9 cellular contexts compared by ENCODE assay signal in the genomic region with DNA sequence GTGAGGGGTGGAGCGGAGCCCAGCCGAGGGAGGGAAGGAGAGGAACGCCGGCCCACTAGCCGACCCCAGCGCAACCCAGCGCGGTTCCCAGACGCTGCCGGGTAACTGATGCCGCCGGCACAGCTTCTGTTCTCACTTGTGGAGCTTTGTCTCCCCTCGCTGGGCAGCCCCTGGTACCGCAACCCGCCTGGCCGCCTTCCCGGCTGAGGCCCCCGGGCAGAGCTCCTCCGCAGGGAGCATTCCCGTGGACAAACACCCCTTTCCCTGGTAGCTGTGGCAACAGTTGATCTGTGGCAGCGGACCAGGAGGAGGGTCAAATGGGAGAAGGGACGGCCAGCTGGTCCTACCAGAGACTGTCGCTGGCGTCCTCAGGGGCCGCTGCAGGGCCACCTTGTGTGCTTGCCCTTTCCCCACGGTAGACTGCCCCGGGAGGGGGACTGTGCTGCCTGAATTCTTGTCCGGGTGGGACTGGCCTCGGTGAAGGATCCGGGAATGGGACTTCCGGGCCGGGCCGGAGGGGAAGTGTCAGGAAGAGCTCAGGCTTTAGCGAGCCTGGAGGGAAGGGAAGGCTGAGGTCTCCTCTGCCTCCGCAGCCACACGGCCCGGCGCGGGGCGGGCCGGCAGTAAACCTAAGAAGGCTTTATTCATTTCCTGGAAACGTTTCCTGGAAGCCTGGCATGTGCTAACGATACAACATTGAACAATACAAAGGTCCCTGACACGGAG.
DNase-seq lines count a peak whose midpoint lies in the region; ATAC-seq and TF ChIP-seq lines count a peak whose summit lies in the region.
"Had no signal": no experiment of that assay in that cellular context is flagged by ENCODE, and none has a peak within 500 bp of the region (broad histone marks: within the 10 kb centered on the region; RNA-seq: fewer than 3 reads in every experiment).

No MANE protein-coding gene starts in this region.

- H3K36me3 ChIP-seq in GM23338 (ENCODE audit: insufficient read depth): no peaks in the 10 kb centered on the region
- H3K36me3 ChIP-seq in RWPE2 (ENCODE audit: low read depth): no peaks in the 10 kb centered on the region
- no peaks in the 10 kb centered on the region for H3K36me3 ChIP-seq in esophagus muscularis mucosa
- H3K36me3 ChIP-seq in aorta (ENCODE audit: control insufficient read depth in 1 of 2, insufficient read depth in 2 of 2, low read length in 1 of 2): no peaks in the 10 kb centered on the region

- no peaks in the 10 kb centered on the region for H3K79me2 ChIP-seq in GM23338 (replicated peaks; ENCODE audit: insufficient read depth)

- TF ChIP-seq CTCF in AG04450 (IDR thresholded peaks at IDR 0.05; ENCODE audit: low read depth, low read length) (peak; percentile 79), GM23338 (conservative IDR thresholded peaks at IDR 0.05; ENCODE audit: low read depth in 2 of 2) (peak; percentile 67 to 81), RWPE2 (IDR thresholded peaks at IDR 0.05; ENCODE audit: poor library complexity, severe bottlenecking) (peak; percentile 68), esophagus muscularis mucosa (IDR thresholded peaks at IDR 0.05) (peak; percentile 40 to 62 (median 47)), natural killer cell (IDR thresholded peaks at IDR 0.05) (no peak)

- H3F3A ChIP-seq in GM23338 (replicated peaks; ENCODE audit: low read depth): 0 out of 2 replicates have a peak, but pooled peaks cover 4% of the 10 kb centered on the region

- CTCF ChIA-PET in AG04450 (lab: Charles Lee): interaction anchor here (0.6 to 2.1 kb wide), 28 partner anchors 10 to 1376 kb away, joined by 3 to 30 read pairs (median 3); no protein-coding TSS in a partner anchor

- peak; percentile 44 for DNase-seq in AG04450 (ENCODE audit: low read depth, low spot score)
- DNase-seq in GM23338 (ENCODE audit: low spot score): peak; percentile 94
- DNase-seq in RWPE2 (ENCODE audit: low spot score): no peak
- DNase-seq in esophagus muscularis mucosa (ENCODE audit: extremely low spot score): peak; percentile 93
- peak; percentile 21 for DNase-seq in mucosa of gallbladder (ENCODE audit: low spot score)
- peak; percentile 69 to 89 for DNase-seq in aorta
- DNase-seq in natural killer cell: no peak

- peak overlapping the region; percentile 31 for H3K27ac ChIP-seq in AG04450 (ENCODE audit: low read depth, low read length)
- no peak overlapping the region for H3K27ac ChIP-seq in GM23338 (ENCODE audit: low read depth)
- no peak overlapping the region for H3K27ac ChIP-seq in RWPE2 (ENCODE audit: poor library complexity, severe bottlenecking)
- peak overlapping the region in 3 of 4 donors; percentile 1 to 61 (median 39) for H3K27ac ChIP-seq in esophagus muscularis mucosa (replicated peaks in 1 of 4)
- H3K27ac ChIP-seq in aorta (ENCODE audit: low read depth in 1 of 2, low read length in 2 of 2): no peak overlapping the region

- intact Hi-C loops in esophagus muscularis mucosa (cut with DNase I): no loop called here
- intact Hi-C loops in aorta (cut with DNase I): no loop called here
- intact Hi-C loops in natural killer cell (cut with micrococcal nuclease): no loop called here

- H3K4me2 ChIP-seq in GM23338: peak overlapping the region; percentile 90

- H2AFZ ChIP-seq in GM23338: peak overlapping the region; percentile 97

- H3K27me3 Mint-ChIP-seq in GM23338 (ENCODE audit: insufficient read depth, low read depth, poor library complexity) (peaks cover 18% of the 10 kb centered on the region), natural killer cell (ENCODE audit: low read depth in 2 of 2) (peaks cover 15 to 33% of the 10 kb centered on the region in 2 donors)

- 3% methylated on average over 22 of the region's 44 CpGs for WGBS in esophagus muscularis mucosa
- WGBS in aorta, 2 donors: 2% methylated on average over 34 to 44 of the region's 44 CpGs

- H3K9me3 ChIP-seq in AG04450 (ENCODE audit: control insufficient read depth, insufficient read depth, low read length) (peaks cover 5% of the 10 kb centered on the region; the same call in 1 of the 2 replicates), RWPE2 (ENCODE audit: severe bottlenecking) (no peaks in the 10 kb centered on the region), esophagus muscularis mucosa (no peaks in the 10 kb centered on the region), aorta (ENCODE audit: control insufficient read depth, low read length) (no peaks in the 10 kb centered on the region)

- H3K9me3 Mint-ChIP-seq in GM23338 (no peaks in the 10 kb centered on the region), natural killer cell (no peaks in the 10 kb centered on the region)
- H3K9me3 Mint-ChIP-seq: dendritic cell treated with granulocyte-macrophage colony-stimulating factor and Interleukin-4, amounts not matched to agents 40 ng/mL and 50 ng/mL, for 4 days had no signal

- no peak for TF ChIP-seq POLR2A in esophagus muscularis mucosa (IDR thresholded peaks at IDR 0.05; ENCODE audit: low read depth)

- ATAC-seq in GM23338 (peak; percentile 92), RWPE2 (ENCODE audit: low read depth) (peak; percentile 82), aorta (ENCODE audit: low FRiP score) (peak; percentile 70), HG02610 (IDR thresholded peaks at IDR 0.05; ENCODE audit: unreplicated experiment) (no peak), natural killer cell (no peak)

- POLR2A ChIA-PET in AG04450 (lab: Yijun Ruan, JAX): interaction anchor here (0.7 kb wide), 1 partner anchor 917 kb away, joined by 3 read pairs; no protein-coding TSS in a partner anchor

- H3K4me3 ChIP-seq in AG04450 (ENCODE audit: low read depth, low read length): peak overlapping the region; percentile 67
- peak overlapping the region; percentile 77 for H3K4me3 ChIP-seq in GM23338
- H3K4me3 ChIP-seq in RWPE2 (ENCODE audit: severe bottlenecking): peak overlapping the region; percentile 16
- peak overlapping the region; percentile 51 to 67 (median 62) for H3K4me3 ChIP-seq in esophagus muscularis mucosa
- peak overlapping the region; percentile 5 to 18 for H3K4me3 ChIP-seq in aorta (ENCODE audit: low read length in 2 of 2)

- peaks cover 10% of the 10 kb centered on the region for H3K4me1 ChIP-seq in GM23338 (ENCODE audit: insufficient read depth)
- no peaks in the 10 kb centered on the region for H3K4me1 ChIP-seq in RWPE2 (ENCODE audit: insufficient read depth, poor library complexity, severe bottlenecking)
- peaks cover 0 to 17% (median 15%) of the 10 kb centered on the region in 4 donors for H3K4me1 ChIP-seq in esophagus muscularis mucosa
- no peaks in the 10 kb centered on the region for H3K4me1 ChIP-seq in aorta (ENCODE audit: control insufficient read depth in 1 of 2, insufficient read depth in 2 of 2, low read length in 2 of 2)

- H3K36me3 Mint-ChIP-seq in GM23338 (ENCODE audit: low read depth) (no peaks in the 10 kb centered on the region), natural killer cell (no peaks in the 10 kb centered on the region)

- H3K9me2 ChIP-seq in GM23338 (ENCODE audit: insufficient read depth): no peaks in the 10 kb centered on the region

- no peaks in the 10 kb centered on the region for H4K20me1 ChIP-seq in GM23338 (replicated peaks; ENCODE audit: insufficient read depth)

- peak overlapping the region; percentile 75 for H3K4me3 Mint-ChIP-seq in GM23338
- H3K4me3 Mint-ChIP-seq in natural killer cell: no peak overlapping the region
- H3K4me3 Mint-ChIP-seq: dendritic cell treated with granulocyte-macrophage colony-stimulating factor and Interleukin-4, amounts not matched to agents 40 ng/mL and 50 ng/mL, for 4 days had no signal

- H3K27me3 ChIP-seq in AG04450 (ENCODE audit: control insufficient read depth, insufficient read depth, low read length): peaks cover 3% of the 10 kb centered on the region
- H3K27me3 ChIP-seq in GM23338 (ENCODE audit: insufficient read depth): no peaks in the 10 kb centered on the region
- H3K27me3 ChIP-seq in RWPE2 (ENCODE audit: insufficient read depth, poor library complexity, severe bottlenecking): no peaks in the 10 kb centered on the region
- H3K27me3 ChIP-seq in esophagus muscularis mucosa: peaks cover 0 to 53% (median 4%) of the 10 kb centered on the region in 4 donors
- no peaks in the 10 kb centered on the region for H3K27me3 ChIP-seq in aorta (ENCODE audit: control insufficient read depth in 1 of 2, insufficient read depth in 2 of 2, low read length in 1 of 2)

- TF ChIP-seq EP300 in esophagus muscularis mucosa (IDR thresholded peaks at IDR 0.05): no peak

- H3K4me1 Mint-ChIP-seq in GM23338 (peaks cover 18% of the 10 kb centered on the region), natural killer cell (peaks cover 0 to 4% of the 10 kb centered on the region in 2 donors)

- H3K27ac Mint-ChIP-seq in GM23338: no peak overlapping the region
- H3K27ac Mint-ChIP-seq in natural killer cell: no peak overlapping the region
- H3K27ac Mint-ChIP-seq: dendritic cell treated with granulocyte-macrophage colony-stimulating factor and Interleukin-4, amounts not matched to agents 40 ng/mL and 50 ng/mL, for 4 days had no signal

TF ChIP-seq in GM23338, 12 proteins besides CTCF, POLR2A, EP300 and RAD21 (continues in another document):
- TF ChIP-seq JUNB (IDR thresholded peaks at IDR 0.05; ENCODE audit: unreplicated experiment): no peak

Comparison
In these comparisons a context has a peak if more than half of its experiments do, and no peak if none do; other contexts are left out.
1. DNase-seq: peak in AG04450 (single experiment), GM23338 (single experiment), esophagus muscularis mucosa (single experiment), mucosa of gallbladder (single experiment) and aorta (2 of 2); none in RWPE2 (single experiment) and natural killer cell (single experiment).
2. H3K27ac ChIP-seq: peak in AG04450 (single experiment) and esophagus muscularis mucosa (3 of 4); none in GM23338 (single experiment), RWPE2 (single experiment) and aorta (0 of 2).
3. H3K4me3 ChIP-seq: peak in every context shown above with its lines; median percentile 77 in GM23338; 67 in AG04450; 62 in esophagus muscularis mucosa; 16 in RWPE2; 12 in aorta.
4. ATAC-seq: peak in GM23338 (single experiment), RWPE2 (single experiment) and aorta (single experiment); none in HG02610 (single experiment) and natural killer cell (0 of 3).